Comparison of ENCODE assay signal across 6 cellular contexts in the genomic region with DNA sequence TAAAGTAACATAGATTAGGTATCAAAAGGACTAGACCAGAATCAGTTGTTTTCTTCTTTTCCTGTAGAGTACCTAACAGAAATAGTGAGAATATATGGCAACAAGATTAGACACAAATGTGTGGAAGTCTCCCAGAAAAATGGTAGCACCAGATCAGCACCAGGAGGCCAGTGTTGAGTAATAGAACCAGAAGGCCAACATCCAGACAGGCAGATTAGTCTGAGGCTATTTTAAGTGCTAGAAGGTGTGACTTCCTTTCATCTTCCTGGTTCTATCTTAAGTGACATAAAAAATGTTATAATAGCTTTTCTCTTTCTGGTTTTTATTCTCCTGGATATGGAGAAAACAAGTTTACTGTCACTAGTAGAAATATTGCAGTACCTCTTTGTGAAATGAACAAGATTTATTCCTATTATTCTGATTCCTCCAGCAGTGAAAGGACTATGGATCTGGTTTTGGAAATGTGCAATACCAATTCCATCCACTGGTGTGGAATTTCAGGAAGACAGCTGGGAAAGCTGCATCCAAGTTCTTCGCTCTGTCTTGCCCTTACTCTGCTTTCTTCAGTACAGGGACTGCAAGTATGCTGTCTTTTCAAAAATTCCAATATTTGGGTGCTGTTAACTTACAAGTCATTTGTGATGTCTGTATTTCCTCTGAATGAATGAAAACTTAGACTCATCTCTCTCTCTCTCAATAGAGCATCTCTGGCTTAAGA. TPM values are rescaled to one million over a fixed set of nuclear protein-coding genes. Genes with fewer than 3 reads are reported as not detected.
A peak's percentile ranks its signal among the peaks of the same experiment; 100 is the strongest.
DNase-seq lines count a peak whose midpoint lies in the region; ATAC-seq and TF ChIP-seq lines count a peak whose summit lies in the region.

No MANE protein-coding gene starts in this region.

- H3K9me3 ChIP-seq in trophoblast cell (ENCODE audit: insufficient read depth, low read depth, low read length) = no peaks in the 10 kb centered on the region

- no peaks in the 10 kb centered on the region for H3K79me2 ChIP-seq in trophoblast cell (ENCODE audit: control insufficient read depth, insufficient read depth, low read length, poor library complexity)

- H4K91ac ChIP-seq in trophoblast cell (ENCODE audit: low read depth, low read length) = no peak overlapping the region

- H2AK5ac ChIP-seq in trophoblast cell (ENCODE audit: low read length) = no peak overlapping the region

- no peak overlapping the region for H3K27ac ChIP-seq in trophoblast cell (ENCODE audit: low read depth, low read length)

- no peak overlapping the region for H2BK12ac ChIP-seq in trophoblast cell (ENCODE audit: low read length)

- no peak overlapping the region for H4K8ac ChIP-seq in trophoblast cell (ENCODE audit: low read depth, low read length)

- WGBS in trophoblast cell (ENCODE audit: extremely low coverage, insufficient coverage, insufficient read length) = no CpG with 5 or more reads among the region's 1 CpG

- H3K23ac ChIP-seq in trophoblast cell (ENCODE audit: low read length) = no peak overlapping the region

- no peak overlapping the region for H3K4ac ChIP-seq in trophoblast cell (ENCODE audit: low read depth, low read length)

- H4K12ac ChIP-seq in trophoblast cell (ENCODE audit: low read depth, low read length) = no peak overlapping the region

- H2BK5ac ChIP-seq in trophoblast cell (ENCODE audit: low read depth, low read length, poor library complexity) = no peak overlapping the region

- H3K79me1 ChIP-seq in trophoblast cell (ENCODE audit: low read length) = no peaks in the 10 kb centered on the region

- H2BK120ac ChIP-seq in trophoblast cell (ENCODE audit: insufficient read depth, low read length, poor library complexity) = no peak overlapping the region

- ATAC-seq in HG03196 (IDR thresholded peaks at IDR 0.05; ENCODE audit: unreplicated experiment) = no peak

- no peak overlapping the region for H3K18ac ChIP-seq in trophoblast cell (ENCODE audit: low read length)

- H3K14ac ChIP-seq in trophoblast cell (ENCODE audit: low read length) = no peak overlapping the region

- no peak overlapping the region for H3K9ac ChIP-seq in trophoblast cell (ENCODE audit: low read length)

- H3K27me3 ChIP-seq in trophoblast cell (ENCODE audit: insufficient read depth, low read length) = no peaks in the 10 kb centered on the region

- DNase-seq in DMS 273 (lab: John Stamatoyannopoulos, UW; ENCODE audit: unreplicated experiment) (peak; percentile 38), DMS 273 treated with DMSO at 0.1 percent for 48 hours (lab: John Stamatoyannopoulos, UW) (no peak), cardiac fibroblast (ENCODE audit: low read depth in 2 of 2) (peak; percentile 26 to 36), trophoblast cell (peak; percentile 7 to 45), NK-92 (lab: John Stamatoyannopoulos, UW; ENCODE audit: unreplicated experiment) (no peak)

- H3K4me3 ChIP-seq in cardiac fibroblast (replicated peaks in 1 of 2; ENCODE audit: low read depth in 2 of 2, low read length in 2 of 2) = no peak overlapping the region
- no peak overlapping the region for H3K4me3 ChIP-seq in trophoblast cell (ENCODE audit: low read depth, low read length)

- peak; percentile 52 for TF ChIP-seq CTCF in cardiac fibroblast (IDR thresholded peaks at IDR 0.05; ENCODE audit: low read depth, low read length)

- peaks cover 0 to 1% of the 10 kb centered on the region in 2 experiments for H3K4me1 ChIP-seq in trophoblast cell (ENCODE audit: control insufficient read depth in 1 of 2, insufficient read depth in 2 of 2, low read length in 2 of 2)

- H2AFZ ChIP-seq in trophoblast cell (ENCODE audit: insufficient read depth, low read length, poor library complexity) = no peak overlapping the region

- H3K4me2 ChIP-seq in trophoblast cell (ENCODE audit: low read length) = no peak overlapping the region

- peaks cover 0 to 2% of the 10 kb centered on the region in 2 experiments for H3K36me3 ChIP-seq in trophoblast cell (ENCODE audit: control insufficient read depth in 1 of 2, insufficient read depth in 2 of 2, low read length in 2 of 2)

RNA-seq across cellular contexts. Expression of a gene that starts 39.1 kb away (rescaled TPM):
- 2.7 and 3.1 TPM in 2 replicates for polyA plus RNA-seq in trophoblast cell (2013)

RNA-seq across cellular contexts. Expression of a gene that starts 39.1 kb away (rescaled TPM):
- polyA plus RNA-seq in trophoblast cell (2013) = 9.6 and 10.1 TPM in 2 replicates

RNA-seq across cellular contexts. Expression of a gene that starts 39.8 kb away (rescaled TPM):
- polyA plus RNA-seq in trophoblast cell (2013) = 4.8 and 5.3 TPM in 2 replicates

RNA-seq across cellular contexts. Expression of a gene that starts 57.9 kb away (rescaled TPM):
- polyA plus RNA-seq in trophoblast cell (2013) = 4.3 and 4.5 TPM in 2 replicates

RNA-seq across cellular contexts. Expression of a gene that starts 58.0 kb away (rescaled TPM):
- polyA plus RNA-seq in trophoblast cell (2013) = 18.8 and 19.4 TPM in 2 replicates

Comparison
In these comparisons a context has a peak if more than half of its experiments do, and no peak if none do; other contexts are left out.
1. DNase-seq: peak in DMS 273 (single experiment), cardiac fibroblast (2 of 2) and trophoblast cell (2 of 2); none in DMS 273 treated with DMSO at 0.1 percent for 48 hours (single experiment) and NK-92 (single experiment).